Comparison of ENCODE assay signal across 1 cellular context in genomic region chr1:160488347-160489058, GRCh38.
TF ChIP-seq lines count a peak whose summit lies in the region.

No MANE protein-coding gene starts in this region.

TF ChIP-seq in H1, 55 proteins besides CTCF, POLR2A, EP300 and RAD21:
- TF ChIP-seq CHD1 (IDR thresholded peaks at IDR 0.05; ENCODE audit: low read depth, low read length), result no peak
- no peak for TF ChIP-seq JUN (IDR thresholded peaks at IDR 0.05; ENCODE audit: low read depth, low read length)
- no peak for TF ChIP-seq KDM4A (IDR thresholded peaks at IDR 0.05; ENCODE audit: low read depth, low read length, severe bottlenecking)
- no peak for TF ChIP-seq MAX (IDR thresholded peaks at IDR 0.05)
- no peak for TF ChIP-seq USF2 (IDR thresholded peaks at IDR 0.05; ENCODE audit: low read length)
- no peak for TF ChIP-seq MAFK (IDR thresholded peaks at IDR 0.05; ENCODE audit: low read depth, low read length)
- no peak for TF ChIP-seq HDAC2 (IDR thresholded peaks at IDR 0.05; ENCODE audit: borderline replicate concordance in 1 of 2, low read depth in 2 of 2, low read length in 2 of 2)
- no peak for TF ChIP-seq CBX5 (IDR thresholded peaks at IDR 0.05; ENCODE audit: low read depth, low read length)
- no peak for TF ChIP-seq SRF (IDR thresholded peaks at IDR 0.05; ENCODE audit: low read depth, low read length)
- TF ChIP-seq TCF12 (IDR thresholded peaks at IDR 0.05; ENCODE audit: low read depth, low read length), result no peak
